ENCODE assay signal across 8 cellular contexts in the genomic region with DNA sequence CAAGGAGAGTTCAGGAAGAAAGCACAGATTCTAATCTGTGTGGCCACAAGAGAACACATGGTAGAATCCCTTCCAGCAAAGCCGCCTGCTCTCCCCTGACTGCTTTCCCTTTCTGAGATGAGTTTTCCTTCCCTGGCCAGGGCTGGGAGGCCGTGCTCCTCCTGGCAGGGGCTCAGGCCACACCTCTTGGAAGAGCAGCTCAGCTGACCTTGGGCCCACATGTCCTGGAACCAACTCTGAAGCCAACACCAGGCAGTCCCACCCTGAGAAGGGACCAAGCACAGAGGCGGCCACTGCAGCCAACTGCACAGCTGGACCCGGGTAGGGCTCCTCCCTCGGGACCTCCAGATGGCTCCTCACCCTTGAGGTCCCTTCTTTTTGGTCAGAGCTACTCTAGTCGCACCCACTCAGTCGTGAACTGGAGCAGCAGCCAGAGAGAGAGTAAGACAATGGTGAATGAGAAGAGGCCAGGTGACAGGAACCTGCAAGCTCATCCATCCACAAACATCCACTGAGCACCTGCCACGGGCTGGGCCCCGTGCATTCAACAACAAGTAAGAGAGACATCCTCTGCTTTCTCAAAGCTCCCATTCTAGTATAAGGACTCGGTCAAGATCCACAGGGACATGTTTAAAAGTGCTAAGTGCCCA. TPM values are rescaled to one million over a fixed set of nuclear protein-coding genes. Genes with fewer than 3 reads are reported as not detected.
DNase-seq lines count a peak whose midpoint lies in the region; ATAC-seq and TF ChIP-seq lines count a peak whose summit lies in the region.

No MANE protein-coding gene starts in this region.

- no peak overlapping the region for H3K4me2 ChIP-seq in mammary epithelial cell (ENCODE audit: insufficient read depth, low read depth, low read length)

- no peak overlapping the region for H2AFZ ChIP-seq in mammary epithelial cell (ENCODE audit: low read depth, low read length)

- no peaks in the 10 kb centered on the region for H3K27me3 ChIP-seq in lower lobe of right lung (ENCODE audit: low read depth)
- no peaks in the 10 kb centered on the region for H3K27me3 ChIP-seq in suprapubic skin
- no peaks in the 10 kb centered on the region for H3K27me3 ChIP-seq in mammary epithelial cell (ENCODE audit: insufficient read depth, low read length)

- H3K9ac ChIP-seq in mammary epithelial cell (ENCODE audit: insufficient read depth, low read length), result no peak overlapping the region

- peaks cover 46% of the 10 kb centered on the region for H3K36me3 Mint-ChIP-seq in brain

- peak overlapping the region; percentile 31 to 98 (median 60) for H3K27ac Mint-ChIP-seq in brain

- no peak for TF ChIP-seq CTCF in brain (conservative IDR thresholded peaks at IDR 0.05)
- no peak for TF ChIP-seq CTCF in lower lobe of right lung (IDR thresholded peaks at IDR 0.05)
- no peak for TF ChIP-seq CTCF in suprapubic skin (IDR thresholded peaks at IDR 0.05)
- no peak for TF ChIP-seq CTCF in mammary epithelial cell (conservative IDR thresholded peaks at IDR 0.05 in 1 of 2, IDR thresholded peaks at IDR 0.05 in 1 of 2; ENCODE audit: extremely low read depth in 1 of 2, insufficient read depth in 1 of 2, low read depth in 1 of 2, low read length in 2 of 2)

- H3K4me1 ChIP-seq in lower lobe of right lung, result peaks cover 100% of the 10 kb centered on the region
- peaks cover 99% of the 10 kb centered on the region for H3K4me1 ChIP-seq in suprapubic skin
- peaks cover 8% of the 10 kb centered on the region for H3K4me1 ChIP-seq in mammary epithelial cell (ENCODE audit: insufficient read depth, low read length)

- H3K9me3 ChIP-seq in lower lobe of right lung (no peaks in the 10 kb centered on the region), suprapubic skin (no peaks in the 10 kb centered on the region), mammary epithelial cell (replicated peaks; ENCODE audit: insufficient read depth, low read length) (no peaks in the 10 kb centered on the region)

- dilution Hi-C loops in mammary epithelial cell (cut with HindIII; ENCODE audit: low sequenced_read_pairs), result no loop called here

- no peaks in the 10 kb centered on the region for H3K27me3 Mint-ChIP-seq in brain

- CTCF ChIA-PET in mammary epithelial cell (lab: Charles Lee; ENCODE audit: low non-redundant PET), result no interaction called here

- H3K27ac ChIP-seq in lower lobe of right lung, result peak overlapping the region; percentile 84
- peak overlapping the region; percentile 76 for H3K27ac ChIP-seq in suprapubic skin
- H3K27ac ChIP-seq in mammary epithelial cell (ENCODE audit: insufficient read depth, low read depth, low read length), result no peak overlapping the region

- H3K4me3 ChIP-seq in lower lobe of right lung (no peak overlapping the region), suprapubic skin (no peak overlapping the region), mammary epithelial cell (replicated peaks in 1 of 3; ENCODE audit: insufficient read depth in 1 of 3, low read depth in 2 of 3, low read length in 3 of 3) (no peak overlapping the region)

- H3K9me3 Mint-ChIP-seq in brain, result no peaks in the 10 kb centered on the region

- 71% methylated on average over 9 of the region's 10 CpGs for WGBS in suprapubic skin
- 95% methylated on average over 8 of the region's 10 CpGs for WGBS in mammary epithelial cell (ENCODE audit: low coverage, missing lambda C conversion rate)

- peaks cover 99% of the 10 kb centered on the region for H3K4me1 Mint-ChIP-seq in brain

- H3K36me3 ChIP-seq in lower lobe of right lung (peaks cover 35% of the 10 kb centered on the region), suprapubic skin (peaks cover 27% of the 10 kb centered on the region), mammary epithelial cell (ENCODE audit: insufficient read depth, low read length) (peaks cover 7% of the 10 kb centered on the region)

- TF ChIP-seq POLR2A in suprapubic skin (IDR thresholded peaks at IDR 0.05), result no peak

- H3K4me3 Mint-ChIP-seq in brain, result peak overlapping the region in 1 of 5 experiments; percentile 45

- DNase-seq in NCI-H345 treated with DMSO at 0.1 percent for 48 hours (lab: John Stamatoyannopoulos, UW; ENCODE audit: unreplicated experiment) (peak; percentile 29), lower lobe of right lung (no peak), suprapubic skin (ENCODE audit: low spot score in 2 of 2) (no peak), NCI-H1092 treated with DMSO at 0.1 percent for 48 hours (lab: John Stamatoyannopoulos, UW) (no peak), mammary epithelial cell (no peak), DMS 273 treated with DMSO at 0.1 percent for 48 hours (lab: John Stamatoyannopoulos, UW) (no peak)

- intact Hi-C loops in lower lobe of right lung (cut with DNase I), result no loop called here
- intact Hi-C loops in mammary epithelial cell (cut with micrococcal nuclease), result no loop called here

- peaks cover 46% of the 10 kb centered on the region for H3K79me2 ChIP-seq in mammary epithelial cell (ENCODE audit: insufficient read depth, low read length)

- in situ Hi-C loops in mammary epithelial cell (cut with MboI; ENCODE audit: low sequenced_read_pairs in 2 of 2), result no loop called here

- TF ChIP-seq EP300 in suprapubic skin (IDR thresholded peaks at IDR 0.05), result no peak

- ATAC-seq in lower lobe of right lung (peak in 1 of 2 donors; percentile 44), HG02970 (IDR thresholded peaks at IDR 0.05; ENCODE audit: low FRiP score, unreplicated experiment) (no peak)

- H4K20me1 ChIP-seq in mammary epithelial cell (ENCODE audit: insufficient read depth, low read length), result no peaks in the 10 kb centered on the region

- no TSS peak for BruUV-seq in mammary epithelial cell (replicated peaks; lab: Mats Ljungman, UMichigan)

RNA-seq across cellular contexts. Expression of gene FAM53B, which starts 40.3 kb away (rescaled TPM):
- polyA plus RNA-seq in brain (ENCODE audit: insufficient read depth, low read depth, low replicate concordance) (25.9 TPM), mammary epithelial cell (9.3 TPM)
- total RNA-seq in lower lobe of right lung (40.7 TPM), suprapubic skin (10 to 100 TPM; 63.5 to 75.5 (median 67.3) TPM), mammary epithelial cell (10 to 100 TPM; 16.2 to 51.8 TPM)
- polyA minus RNA-seq in mammary epithelial cell, result 37.8 TPM
